In the genomic region with DNA sequence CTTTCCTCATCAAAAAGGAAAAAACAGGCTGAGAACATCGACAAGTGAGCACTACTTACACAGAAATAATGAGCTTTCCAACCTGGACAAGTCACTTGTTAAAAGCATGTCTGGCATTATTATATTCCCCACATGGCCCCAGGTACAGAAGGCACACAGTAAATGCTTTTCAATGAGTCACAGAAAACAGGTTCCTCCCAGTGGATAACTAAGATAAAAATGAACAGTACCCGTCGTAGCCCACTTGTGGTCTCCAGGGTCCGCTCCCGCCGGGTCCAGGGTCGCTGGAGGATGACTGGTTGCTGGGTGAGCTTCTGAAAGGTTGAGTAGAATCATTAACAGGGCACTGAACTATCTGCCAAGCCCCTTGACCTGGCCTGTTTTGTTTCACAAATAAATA, we compare ENCODE assay signal across 27 cellular contexts.
"Had no signal": no experiment of that assay in that cellular context is flagged by ENCODE, and none has a peak within 500 bp of the region (broad histone marks: within the 10 kb centered on the region; RNA-seq: fewer than 3 reads in every experiment).

No MANE protein-coding gene starts in this region.

- ATAC-seq: activated CD4-positive, CD25-positive, alpha-beta regulatory T cell treated with anti-CD3 and anti-CD28 coated beads, Interleukin-2, amount 50 U/mL, for 24 hours; activated CD8-positive, alpha-beta T cell treated with anti-CD3 and anti-CD28 coated beads, Interleukin-2, amount 10 ng/mL, durations not matched to agents 7 days and 5 days; foreskin keratinocyte; right lobe of liver; stimulated activated memory B cell treated with anti-CD40 and anti-IgM and Interleukin-4, amounts not matched to agents 10 μg/mL and 1 μg/mL and 100 μg/mL, for 72 hours had no signal

- H3K27me3 Mint-ChIP-seq: activated naive CD4-positive, alpha-beta T cell treated with anti-CD3 and anti-CD28 coated beads, Interleukin-2, amount 50 U/mL, for 24 hours; brain; dendritic cell treated with granulocyte-macrophage colony-stimulating factor and Interleukin-4, amounts not matched to agents 40 ng/mL and 50 ng/mL, for 4 days; naive B cell; stimulated activated memory B cell treated with anti-CD40 and anti-IgM and Interleukin-4, amounts not matched to agents 10 μg/mL and 1 μg/mL and 100 μg/mL, for 72 hours had no signal

- H3K27ac Mint-ChIP-seq: activated CD8-positive, alpha-beta T cell treated with anti-CD3 and anti-CD28 coated beads, Interleukin-2, amount 10 ng/mL, durations not matched to agents 7 days and 5 days; activated naive CD4-positive, alpha-beta T cell treated with anti-CD3 and anti-CD28 coated beads, Interleukin-2, amount 50 U/mL, for 24 hours; activated T-helper 1 cell treated with anti-CD3 and anti-CD28 coated beads, Interleukin-12 subunit alpha, Interleukin-12 subunit beta, Interleukin-2, Interleukin-4 antibody, amounts not matched to agents 30 ng/mL and 10 ng/mL and 1 ng/mL, durations not matched to agents 14 hours and 24 hours and 36 hours; dendritic cell treated with granulocyte-macrophage colony-stimulating factor and Interleukin-4, amounts not matched to agents 40 ng/mL and 50 ng/mL, for 4 days; memory B cell; stimulated activated memory B cell treated with anti-CD40 and anti-IgM and Interleukin-4, amounts not matched to agents 10 μg/mL and 1 μg/mL and 100 μg/mL, for 72 hours; T-helper 2 cell treated with Interferon-gamma antibody and Interleukin-4, amounts not matched to agents 5 μg/mL and 100 μg/mL, for 36 hours had no signal

- H3K4me3 Mint-ChIP-seq: activated CD8-positive, alpha-beta T cell treated with anti-CD3 and anti-CD28 coated beads, Interleukin-2, amount 10 ng/mL, durations not matched to agents 7 days and 5 days; activated naive CD4-positive, alpha-beta T cell treated with anti-CD3 and anti-CD28 coated beads, Interleukin-2, amount 50 U/mL, for 24 hours; activated T-helper 1 cell treated with anti-CD3 and anti-CD28 coated beads, Interleukin-12 subunit alpha, Interleukin-12 subunit beta, Interleukin-2, Interleukin-4 antibody, amounts not matched to agents 30 ng/mL and 10 ng/mL and 1 ng/mL, durations not matched to agents 14 hours and 24 hours and 36 hours; brain; dendritic cell treated with granulocyte-macrophage colony-stimulating factor and Interleukin-4, amounts not matched to agents 40 ng/mL and 50 ng/mL, for 4 days; memory B cell; naive B cell; stimulated activated memory B cell treated with anti-CD40 and anti-IgM and Interleukin-4, amounts not matched to agents 10 μg/mL and 1 μg/mL and 100 μg/mL, for 72 hours; T-helper 2 cell treated with Interferon-gamma antibody and Interleukin-4, amounts not matched to agents 5 μg/mL and 100 μg/mL, for 36 hours had no signal

- H3K4me1 Mint-ChIP-seq: activated naive CD4-positive, alpha-beta T cell treated with anti-CD3 and anti-CD28 coated beads, Interleukin-2, amount 50 U/mL, for 24 hours; memory B cell; naive B cell; stimulated activated memory B cell treated with anti-CD40 and anti-IgM and Interleukin-4, amounts not matched to agents 10 μg/mL and 1 μg/mL and 100 μg/mL, for 72 hours had no signal

- H3K9ac ChIP-seq: parathyroid adenoma had no signal

- H3K27me3 ChIP-seq: foreskin keratinocyte, right lobe of liver, stomach, suprapubic skin, tibial nerve, uterus had no signal

- DNase-seq: activated CD4-positive, alpha-beta T cell treated with anti-CD3 and anti-CD28 coated beads, Interleukin-2, amount 50 U/mL, for 1 hour; activated CD8-positive, alpha-beta T cell treated with anti-CD3 and anti-CD28 coated beads, Interleukin-2, amount 10 ng/mL, durations not matched to agents 7 days and 5 days; activated gamma-delta T cell treated with Interleukin-2 at 50 U/mL for 16 hours; aorta; caudate nucleus; effector CD4-positive, alpha-beta T cell; erythroblast; foreskin keratinocyte; naive B cell; nucleus accumbens; right lobe of liver; stimulated activated CD4-positive, alpha-beta T cell treated with anti-CD3 and anti-CD28 coated beads, Interleukin-15, amount 100 ng/mL, for 24 hours; stomach; uterus had no signal

- H3K36me3 Mint-ChIP-seq: activated naive CD4-positive, alpha-beta T cell treated with anti-CD3 and anti-CD28 coated beads, Interleukin-2, amount 50 U/mL, for 24 hours; memory B cell; naive B cell; stimulated activated memory B cell treated with anti-CD40 and anti-IgM and Interleukin-4, amounts not matched to agents 10 μg/mL and 1 μg/mL and 100 μg/mL, for 72 hours had no signal

- H3K9me3 Mint-ChIP-seq: activated naive CD4-positive, alpha-beta T cell treated with anti-CD3 and anti-CD28 coated beads, Interleukin-2, amount 50 U/mL, for 24 hours; activated T-helper 1 cell treated with anti-CD3 and anti-CD28 coated beads, Interleukin-12 subunit alpha, Interleukin-12 subunit beta, Interleukin-2, Interleukin-4 antibody, amounts not matched to agents 30 ng/mL and 10 ng/mL and 1 ng/mL, durations not matched to agents 14 hours and 24 hours and 36 hours; brain; dendritic cell treated with granulocyte-macrophage colony-stimulating factor and Interleukin-4, amounts not matched to agents 40 ng/mL and 50 ng/mL, for 4 days; memory B cell; naive B cell; stimulated activated memory B cell treated with anti-CD40 and anti-IgM and Interleukin-4, amounts not matched to agents 10 μg/mL and 1 μg/mL and 100 μg/mL, for 72 hours; T-helper 2 cell treated with Interferon-gamma antibody and Interleukin-4, amounts not matched to agents 5 μg/mL and 100 μg/mL, for 36 hours had no signal

- H3K4me1 ChIP-seq: foreskin keratinocyte, parathyroid adenoma, right lobe of liver, stomach, suprapubic skin, uterus had no signal

- H2AFZ ChIP-seq: parathyroid adenoma had no signal

- H3K4me3 ChIP-seq: right lobe of liver, skin epidermis, stomach, suprapubic skin, tibial nerve, uterus had no signal

- H3K36me3 ChIP-seq: uterus had no signal

- H3K9me3 ChIP-seq: right lobe of liver, stomach, suprapubic skin, tibial nerve, uterus had no signal

- H3K27ac ChIP-seq: foreskin keratinocyte, parathyroid adenoma, right lobe of liver, skin epidermis, stomach, suprapubic skin, tibial nerve, uterus, VCaP had no signal

- H3K79me2 ChIP-seq: parathyroid adenoma had no signal
